Comparison of ENCODE assay signal across 1 cellular context in the genomic region with DNA sequence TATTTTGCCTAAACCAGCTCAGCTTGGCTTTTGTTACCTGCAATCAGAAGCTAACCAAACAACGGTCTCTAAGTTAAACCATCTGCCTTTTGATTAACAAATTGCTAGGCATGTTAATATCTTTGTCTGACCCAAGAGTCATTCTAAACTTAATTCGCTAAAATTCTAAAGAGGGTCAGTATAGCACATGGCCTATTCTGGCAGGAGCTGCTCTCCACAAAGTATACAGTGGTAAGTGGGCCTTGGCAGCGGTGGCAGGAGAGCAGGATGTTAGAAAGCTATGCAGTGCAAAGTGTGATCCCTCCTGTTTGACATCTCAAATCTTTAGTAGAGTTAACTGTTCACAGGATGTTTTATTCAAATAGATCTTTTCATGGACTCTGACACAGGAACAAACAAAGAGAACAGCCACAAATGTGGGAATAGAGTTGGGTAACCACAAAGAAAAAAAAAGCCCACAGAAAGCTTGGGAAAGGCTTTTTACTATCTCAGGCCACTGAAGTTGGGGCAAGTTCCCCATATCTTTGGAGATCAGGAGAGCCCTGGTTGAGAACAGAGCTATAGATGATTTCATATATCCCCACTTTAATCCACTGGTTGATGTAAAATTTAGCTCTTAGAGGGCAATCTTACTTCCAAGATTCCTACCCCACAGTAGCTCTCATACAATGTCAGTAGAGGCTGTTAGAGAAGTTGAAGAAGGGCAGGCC.
TF ChIP-seq lines count a peak whose summit lies in the region.

No MANE protein-coding gene starts in this region.

TF ChIP-seq in HepG2, 621 proteins besides CTCF, POLR2A, EP300 and RAD21 (continued from another document and continues in another):
- TF ChIP-seq BORCS8-MEF2B (CRISPR knock-in tag; IDR thresholded peaks at IDR 0.05) (no peak), ZNF720 (CRISPR knock-in tag; IDR thresholded peaks at IDR 0.05) (no peak), YEATS2 (CRISPR knock-in tag; IDR thresholded peaks at IDR 0.05; ENCODE audit: borderline replicate concordance) (peak; percentile 62; the same call in 1 of the 2 replicates), SRY (CRISPR knock-in tag; IDR thresholded peaks at IDR 0.05) (no peak), ZNF570 (CRISPR knock-in tag; IDR thresholded peaks at IDR 0.05; ENCODE audit: borderline replicate concordance) (no peak), ZNF260 (CRISPR knock-in tag; IDR thresholded peaks at IDR 0.05; ENCODE audit: borderline replicate concordance, low read depth) (no peak), NFYC (CRISPR knock-in tag; IDR thresholded peaks at IDR 0.05) (no peak), ZNF296 (CRISPR knock-in tag; conservative IDR thresholded peaks at IDR 0.05) (no peak), ATRX (CRISPR knock-in tag; IDR thresholded peaks at IDR 0.05; ENCODE audit: borderline replicate concordance) (no peak), ZNF879 (CRISPR knock-in tag; IDR thresholded peaks at IDR 0.05) (no peak), NBN (conservative IDR thresholded peaks at IDR 0.05) (no peak), CREB1 (IDR thresholded peaks at IDR 0.05) (no peak), CREB1 (CRISPR knock-in tag; IDR thresholded peaks at IDR 0.05) (peak; percentile 67), SAFB2 (CRISPR knock-in tag; IDR thresholded peaks at IDR 0.05; ENCODE audit: borderline replicate concordance, low read depth) (no peak), PRMT3 (CRISPR knock-in tag; IDR thresholded peaks at IDR 0.05; ENCODE audit: borderline replicate concordance, low read depth) (no peak), PHF20 (CRISPR knock-in tag; IDR thresholded peaks at IDR 0.05) (peak; percentile 43; the same call in 1 of the 2 replicates), SATB2 (CRISPR knock-in tag; IDR thresholded peaks at IDR 0.05) (no peak), MAFK (conservative IDR thresholded peaks at IDR 0.05 in 1 of 2, IDR thresholded peaks at IDR 0.05 in 1 of 2; ENCODE audit: low read length in 2 of 2) (no peak), ZNF451 (CRISPR knock-in tag; IDR thresholded peaks at IDR 0.05) (0 out of 2 replicates have a peak, but pooled peaks have one; percentile 31), ZNF530 (CRISPR knock-in tag; IDR thresholded peaks at IDR 0.05; ENCODE audit: low read depth) (no peak), ZNF33B (CRISPR knock-in tag; IDR thresholded peaks at IDR 0.05) (peak; percentile 27; the same call in 1 of the 2 replicates), GLI4 (CRISPR knock-in tag; IDR thresholded peaks at IDR 0.05; ENCODE audit: borderline replicate concordance) (no peak), ETV6 (CRISPR knock-in tag; conservative IDR thresholded peaks at IDR 0.05) (no peak), ZSCAN9 (CRISPR knock-in tag; IDR thresholded peaks at IDR 0.05; ENCODE audit: borderline replicate concordance) (peak; percentile 79; the same call in 1 of the 2 replicates), HDAC6 (IDR thresholded peaks at IDR 0.05; ENCODE audit: low read depth, low read length) (no peak), HNF4G (IDR thresholded peaks at IDR 0.05; ENCODE audit: borderline replicate concordance, low read depth, low read length) (peak; percentile 93), HNF4G (CRISPR knock-in tag; IDR thresholded peaks at IDR 0.05; ENCODE audit: borderline replicate concordance, low read depth) (peak; percentile 74; the same call in 1 of the 2 replicates), EED (CRISPR knock-in tag; IDR thresholded peaks at IDR 0.05) (no peak), TBX3 (IDR thresholded peaks at IDR 0.05; ENCODE audit: borderline replicate concordance) (peak; percentile 34; the same call in 1 of the 2 replicates)
- TF ChIP-seq, protein P1, sequence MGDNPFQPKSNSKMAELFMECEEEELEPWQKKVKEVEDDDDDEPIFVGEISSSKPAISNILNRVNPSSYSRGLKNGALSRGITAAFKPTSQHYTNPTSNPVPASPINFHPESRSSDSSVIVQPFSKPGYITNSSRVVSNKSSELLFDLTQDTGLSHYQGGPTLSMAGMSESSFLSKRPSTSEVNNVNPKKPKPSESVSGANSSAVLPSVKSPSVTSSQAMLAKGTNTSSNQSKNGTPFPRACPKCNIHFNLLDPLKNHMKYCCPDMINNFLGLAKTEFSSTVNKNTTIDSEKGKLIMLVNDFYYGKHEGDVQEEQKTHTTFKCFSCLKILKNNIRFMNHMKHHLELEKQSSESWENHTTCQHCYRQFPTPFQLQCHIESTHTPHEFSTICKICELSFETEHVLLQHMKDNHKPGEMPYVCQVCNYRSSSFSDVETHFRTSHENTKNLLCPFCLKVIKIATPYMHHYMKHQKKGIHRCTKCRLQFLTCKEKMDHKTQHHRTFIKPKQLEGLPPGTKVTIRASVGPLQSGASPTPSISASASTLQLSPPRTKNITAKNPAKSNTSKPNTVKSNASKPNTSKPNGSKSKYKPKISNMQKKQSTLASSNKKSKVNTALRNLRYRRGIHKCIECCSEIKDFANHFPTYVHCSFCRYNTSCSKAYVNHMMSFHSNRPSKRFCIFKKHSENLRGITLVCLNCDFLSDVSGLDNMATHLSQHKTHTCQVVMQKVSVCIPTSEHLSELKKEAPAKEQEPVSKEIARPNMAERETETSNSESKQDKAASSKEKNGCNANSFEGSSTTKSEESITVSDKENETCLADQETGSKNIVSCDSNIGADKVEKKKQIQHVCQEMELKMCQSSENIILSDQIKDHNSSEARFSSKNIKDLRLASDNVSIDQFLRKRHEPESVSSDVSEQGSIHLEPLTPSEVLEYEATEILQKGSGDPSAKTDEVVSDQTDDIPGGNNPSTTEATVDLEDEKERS (CRISPR knock-in tag; IDR thresholded peaks at IDR 0.05) = peak; percentile 78; the same call in 1 of the 2 replicates
- TF ChIP-seq, protein P2, sequence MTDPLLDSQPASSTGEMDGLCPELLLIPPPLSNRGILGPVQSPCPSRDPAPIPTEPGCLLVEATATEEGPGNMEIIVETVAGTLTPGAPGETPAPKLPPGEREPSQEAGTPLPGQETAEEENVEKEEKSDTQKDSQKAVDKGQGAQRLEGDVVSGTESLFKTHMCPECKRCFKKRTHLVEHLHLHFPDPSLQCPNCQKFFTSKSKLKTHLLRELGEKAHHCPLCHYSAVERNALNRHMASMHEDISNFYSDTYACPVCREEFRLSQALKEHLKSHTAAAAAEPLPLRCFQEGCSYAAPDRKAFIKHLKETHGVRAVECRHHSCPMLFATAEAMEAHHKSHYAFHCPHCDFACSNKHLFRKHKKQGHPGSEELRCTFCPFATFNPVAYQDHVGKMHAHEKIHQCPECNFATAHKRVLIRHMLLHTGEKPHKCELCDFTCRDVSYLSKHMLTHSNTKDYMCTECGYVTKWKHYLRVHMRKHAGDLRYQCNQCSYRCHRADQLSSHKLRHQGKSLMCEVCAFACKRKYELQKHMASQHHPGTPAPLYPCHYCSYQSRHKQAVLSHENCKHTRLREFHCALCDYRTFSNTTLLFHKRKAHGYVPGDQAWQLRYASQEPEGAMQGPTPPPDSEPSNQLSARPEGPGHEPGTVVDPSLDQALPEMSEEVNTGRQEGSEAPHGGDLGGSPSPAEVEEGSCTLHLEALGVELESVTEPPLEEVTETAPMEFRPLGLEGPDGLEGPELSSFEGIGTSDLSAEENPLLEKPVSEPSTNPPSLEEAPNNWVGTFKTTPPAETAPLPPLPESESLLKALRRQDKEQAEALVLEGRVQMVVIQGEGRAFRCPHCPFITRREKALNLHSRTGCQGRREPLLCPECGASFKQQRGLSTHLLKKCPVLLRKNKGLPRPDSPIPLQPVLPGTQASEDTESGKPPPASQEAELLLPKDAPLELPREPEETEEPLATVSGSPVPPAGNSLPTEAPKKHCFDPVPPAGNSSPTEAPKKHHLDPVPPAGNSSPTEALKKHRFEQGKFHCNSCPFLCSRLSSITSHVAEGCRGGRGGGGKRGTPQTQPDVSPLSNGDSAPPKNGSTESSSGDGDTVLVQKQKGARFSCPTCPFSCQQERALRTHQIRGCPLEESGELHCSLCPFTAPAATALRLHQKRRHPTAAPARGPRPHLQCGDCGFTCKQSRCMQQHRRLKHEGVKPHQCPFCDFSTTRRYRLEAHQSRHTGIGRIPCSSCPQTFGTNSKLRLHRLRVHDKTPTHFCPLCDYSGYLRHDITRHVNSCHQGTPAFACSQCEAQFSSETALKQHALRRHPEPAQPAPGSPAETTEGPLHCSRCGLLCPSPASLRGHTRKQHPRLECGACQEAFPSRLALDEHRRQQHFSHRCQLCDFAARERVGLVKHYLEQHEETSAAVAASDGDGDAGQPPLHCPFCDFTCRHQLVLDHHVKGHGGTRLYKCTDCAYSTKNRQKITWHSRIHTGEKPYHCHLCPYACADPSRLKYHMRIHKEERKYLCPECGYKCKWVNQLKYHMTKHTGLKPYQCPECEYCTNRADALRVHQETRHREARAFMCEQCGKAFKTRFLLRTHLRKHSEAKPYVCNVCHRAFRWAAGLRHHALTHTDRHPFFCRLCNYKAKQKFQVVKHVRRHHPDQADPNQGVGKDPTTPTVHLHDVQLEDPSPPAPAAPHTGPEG (CRISPR knock-in tag; IDR thresholded peaks at IDR 0.05) = no peak; the same call in 1 of the 2 replicates
- TF ChIP-seq, protein P3, sequence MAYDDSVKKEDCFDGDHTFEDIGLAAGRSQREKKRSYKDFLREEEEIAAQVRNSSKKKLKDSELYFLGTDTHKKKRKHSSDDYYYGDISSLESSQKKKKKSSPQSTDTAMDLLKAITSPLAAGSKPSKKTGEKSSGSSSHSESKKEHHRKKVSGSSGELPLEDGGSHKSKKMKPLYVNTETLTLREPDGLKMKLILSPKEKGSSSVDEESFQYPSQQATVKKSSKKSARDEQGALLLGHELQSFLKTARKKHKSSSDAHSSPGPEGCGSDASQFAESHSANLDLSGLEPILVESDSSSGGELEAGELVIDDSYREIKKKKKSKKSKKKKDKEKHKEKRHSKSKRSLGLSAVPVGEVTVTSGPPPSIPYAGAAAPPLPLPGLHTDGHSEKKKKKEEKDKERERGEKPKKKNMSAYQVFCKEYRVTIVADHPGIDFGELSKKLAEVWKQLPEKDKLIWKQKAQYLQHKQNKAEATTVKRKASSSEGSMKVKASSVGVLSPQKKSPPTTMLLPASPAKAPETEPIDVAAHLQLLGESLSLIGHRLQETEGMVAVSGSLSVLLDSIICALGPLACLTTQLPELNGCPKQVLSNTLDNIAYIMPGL (CRISPR knock-in tag; IDR thresholded peaks at IDR 0.05; ENCODE audit: borderline replicate concordance in 1 of 2, low read depth in 1 of 2) = no peak
- TF ChIP-seq, protein P4, sequence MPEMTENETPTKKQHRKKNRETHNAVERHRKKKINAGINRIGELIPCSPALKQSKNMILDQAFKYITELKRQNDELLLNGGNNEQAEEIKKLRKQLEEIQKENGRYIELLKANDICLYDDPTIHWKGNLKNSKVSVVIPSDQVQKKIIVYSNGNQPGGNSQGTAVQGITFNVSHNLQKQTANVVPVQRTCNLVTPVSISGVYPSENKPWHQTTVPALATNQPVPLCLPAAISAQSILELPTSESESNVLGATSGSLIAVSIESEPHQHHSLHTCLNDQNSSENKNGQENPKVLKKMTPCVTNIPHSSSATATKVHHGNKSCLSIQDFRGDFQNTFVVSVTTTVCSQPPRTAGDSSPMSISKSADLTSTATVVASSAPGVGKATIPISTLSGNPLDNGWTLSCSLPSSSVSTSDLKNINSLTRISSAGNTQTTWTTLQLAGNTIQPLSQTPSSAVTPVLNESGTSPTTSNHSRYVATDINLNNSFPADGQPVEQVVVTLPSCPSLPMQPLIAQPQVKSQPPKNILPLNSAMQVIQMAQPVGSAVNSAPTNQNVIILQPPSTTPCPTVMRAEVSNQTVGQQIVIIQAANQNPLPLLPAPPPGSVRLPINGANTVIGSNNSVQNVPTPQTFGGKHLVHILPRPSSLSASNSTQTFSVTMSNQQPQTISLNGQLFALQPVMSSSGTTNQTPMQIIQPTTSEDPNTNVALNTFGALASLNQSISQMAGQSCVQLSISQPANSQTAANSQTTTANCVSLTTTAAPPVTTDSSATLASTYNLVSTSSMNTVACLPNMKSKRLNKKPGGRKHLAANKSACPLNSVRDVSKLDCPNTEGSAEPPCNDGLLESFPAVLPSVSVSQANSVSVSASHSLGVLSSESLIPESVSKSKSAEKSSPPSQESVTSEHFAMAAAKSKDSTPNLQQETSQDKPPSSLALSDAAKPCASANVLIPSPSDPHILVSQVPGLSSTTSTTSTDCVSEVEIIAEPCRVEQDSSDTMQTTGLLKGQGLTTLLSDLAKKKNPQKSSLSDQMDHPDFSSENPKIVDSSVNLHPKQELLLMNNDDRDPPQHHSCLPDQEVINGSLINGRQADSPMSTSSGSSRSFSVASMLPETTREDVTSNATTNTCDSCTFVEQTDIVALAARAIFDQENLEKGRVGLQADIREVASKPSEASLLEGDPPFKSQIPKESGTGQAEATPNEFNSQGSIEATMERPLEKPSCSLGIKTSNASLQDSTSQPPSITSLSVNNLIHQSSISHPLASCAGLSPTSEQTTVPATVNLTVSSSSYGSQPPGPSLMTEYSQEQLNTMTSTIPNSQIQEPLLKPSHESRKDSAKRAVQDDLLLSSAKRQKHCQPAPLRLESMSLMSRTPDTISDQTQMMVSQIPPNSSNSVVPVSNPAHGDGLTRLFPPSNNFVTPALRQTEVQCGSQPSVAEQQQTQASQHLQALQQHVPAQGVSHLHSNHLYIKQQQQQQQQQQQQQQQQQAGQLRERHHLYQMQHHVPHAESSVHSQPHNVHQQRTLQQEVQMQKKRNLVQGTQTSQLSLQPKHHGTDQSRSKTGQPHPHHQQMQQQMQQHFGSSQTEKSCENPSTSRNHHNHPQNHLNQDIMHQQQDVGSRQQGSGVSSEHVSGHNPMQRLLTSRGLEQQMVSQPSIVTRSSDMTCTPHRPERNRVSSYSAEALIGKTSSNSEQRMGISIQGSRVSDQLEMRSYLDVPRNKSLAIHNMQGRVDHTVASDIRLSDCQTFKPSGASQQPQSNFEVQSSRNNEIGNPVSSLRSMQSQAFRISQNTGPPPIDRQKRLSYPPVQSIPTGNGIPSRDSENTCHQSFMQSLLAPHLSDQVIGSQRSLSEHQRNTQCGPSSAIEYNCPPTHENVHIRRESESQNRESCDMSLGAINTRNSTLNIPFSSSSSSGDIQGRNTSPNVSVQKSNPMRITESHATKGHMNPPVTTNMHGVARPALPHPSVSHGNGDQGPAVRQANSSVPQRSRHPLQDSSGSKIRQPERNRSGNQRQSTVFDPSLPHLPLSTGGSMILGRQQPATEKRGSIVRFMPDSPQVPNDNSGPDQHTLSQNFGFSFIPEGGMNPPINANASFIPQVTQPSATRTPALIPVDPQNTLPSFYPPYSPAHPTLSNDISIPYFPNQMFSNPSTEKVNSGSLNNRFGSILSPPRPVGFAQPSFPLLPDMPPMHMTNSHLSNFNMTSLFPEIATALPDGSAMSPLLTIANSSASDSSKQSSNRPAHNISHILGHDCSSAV (CRISPR knock-in tag; IDR thresholded peaks at IDR 0.05; ENCODE audit: borderline replicate concordance) = no peak
